Comparison of ENCODE assay signal across 10 cellular contexts in genomic region chr1:77975907-77976306, GRCh38. TPM values are rescaled to one million over a fixed set of nuclear protein-coding genes. Genes with fewer than 3 reads are reported as not detected.
DNase-seq lines count a peak whose midpoint lies in the region; ATAC-seq and TF ChIP-seq lines count a peak whose summit lies in the region.
"Had no signal": no experiment of that assay in that cellular context is flagged by ENCODE, and none has a peak within 500 bp of the region (broad histone marks: within the 10 kb centered on the region; RNA-seq: fewer than 3 reads in every experiment).

No MANE protein-coding gene starts in this region.

- 17 to 31% (median 25%) methylated on average over 2 of the region's 2 CpGs for WGBS in spleen, 5 donors
- no CpG with 5 or more reads among the region's 2 CpGs for WGBS in neuronal stem cell (ENCODE audit: extremely low coverage in 2 of 2, insufficient read length in 2 of 2, insufficient replicate concordance in 1 of 2), 2 donors

- peak overlapping the region; percentile 84 for H3K27ac Mint-ChIP-seq in activated CD8-positive, alpha-beta memory T cell treated with anti-CD3 and anti-CD28 coated beads, Interleukin-2, amount 10 ng/mL, durations not matched to agents 7 days and 5 days

- no peak overlapping the region for H3K4me2 ChIP-seq in neuronal stem cell (ENCODE audit: insufficient read depth, low read length, poor library complexity, severe bottlenecking)

- peak overlapping the region; percentile 0 for H3K4me3 ChIP-seq in WI38 (ENCODE audit: low read depth, low read length)
- peak overlapping the region; percentile 83 for H3K4me3 ChIP-seq in fibroblast of pulmonary artery (replicated peaks; ENCODE audit: low read depth, low read length)
- peak overlapping the region; percentile 55 to 79 (median 66) for H3K4me3 ChIP-seq in spleen
- peak overlapping the region in 1 of 2 donors; percentile 5 for H3K4me3 ChIP-seq in neuronal stem cell (ENCODE audit: low read length in 2 of 2)

- no peak overlapping the region for H3K4me3 Mint-ChIP-seq in activated CD8-positive, alpha-beta memory T cell treated with anti-CD3 and anti-CD28 coated beads, Interleukin-2, amount 10 ng/mL, durations not matched to agents 7 days and 5 days

- H4K91ac ChIP-seq in neuronal stem cell (ENCODE audit: low read depth, low read length, poor library complexity): no peak overlapping the region

- peaks cover 0 to 52% (median 7%) of the 10 kb centered on the region in 6 donors for H3K36me3 ChIP-seq in spleen
- peaks cover 0 to 72% of the 10 kb centered on the region in 2 donors for H3K36me3 ChIP-seq in neuronal stem cell (replicated peaks in 1 of 2; ENCODE audit: control insufficient read depth in 2 of 2, insufficient read depth in 2 of 2, low read length in 2 of 2)

- H3K18ac ChIP-seq in neuronal stem cell (ENCODE audit: low read length): no peak overlapping the region

- TF ChIP-seq CTCF in WI38 (IDR thresholded peaks at IDR 0.05; ENCODE audit: low read depth, low read length) (no peak), fibroblast of pulmonary artery (IDR thresholded peaks at IDR 0.05; ENCODE audit: low read length, missing control alignments) (no peak), spleen (IDR thresholded peaks at IDR 0.05 in 8 of 11, conservative IDR thresholded peaks at IDR 0.05 in 3 of 11) (no peak)

- peaks cover 32% of the 10 kb centered on the region for H3K36me3 Mint-ChIP-seq in activated CD8-positive, alpha-beta memory T cell treated with anti-CD3 and anti-CD28 coated beads, Interleukin-2, amount 10 ng/mL, durations not matched to agents 7 days and 5 days

- peaks cover 52% of the 10 kb centered on the region for H3K4me1 Mint-ChIP-seq in activated CD8-positive, alpha-beta memory T cell treated with anti-CD3 and anti-CD28 coated beads, Interleukin-2, amount 10 ng/mL, durations not matched to agents 7 days and 5 days

- DNase-seq in activated CD8-positive, alpha-beta memory T cell treated with anti-CD3 and anti-CD28 coated beads, Interleukin-2, amount 10 ng/mL, durations not matched to agents 7 days and 5 days: no peak
- no peak for DNase-seq in activated CD8-positive, alpha-beta memory T cell treated with anti-CD3 and anti-CD28 coated beads, Interleukin-2, amount 50 U/mL, for 48 hours
- DNase-seq in fibroblast of pulmonary artery (ENCODE audit: low read depth) (no peak), spleen (no peak), NCI-H2107 treated with DMSO at 0.1 percent for 48 hours (lab: John Stamatoyannopoulos, UW; ENCODE audit: unreplicated experiment) (no peak), neuronal stem cell (ENCODE audit: low spot score) (no peak)
- DNase-seq: C1 segment of cervical spinal cord, MV-4-11 had no signal

- no peak overlapping the region for H2BK120ac ChIP-seq in neuronal stem cell (ENCODE audit: low read depth, low read length)

- H3K79me1 ChIP-seq in neuronal stem cell (ENCODE audit: low read depth, low read length): no peaks in the 10 kb centered on the region

- H3K4me1 ChIP-seq in spleen (peaks cover 48 to 86% (median 79%) of the 10 kb centered on the region in 6 donors), neuronal stem cell (ENCODE audit: control insufficient read depth in 2 of 2, insufficient read depth in 1 of 2, low read depth in 1 of 2, low read length in 2 of 2) (peaks cover 0 to 3% of the 10 kb centered on the region in 2 donors)

- no peaks in the 10 kb centered on the region for H3K27me3 Mint-ChIP-seq in activated CD8-positive, alpha-beta memory T cell treated with anti-CD3 and anti-CD28 coated beads, Interleukin-2, amount 10 ng/mL, durations not matched to agents 7 days and 5 days

- H3K4ac ChIP-seq in neuronal stem cell (ENCODE audit: low read length): no peak overlapping the region

- no peak overlapping the region for H2BK12ac ChIP-seq in neuronal stem cell (ENCODE audit: low read length)

- no peak overlapping the region for H4K8ac ChIP-seq in neuronal stem cell (ENCODE audit: low read depth, low read length)

- ATAC-seq in activated CD8-positive, alpha-beta memory T cell treated with anti-CD3 and anti-CD28 coated beads, Interleukin-2, amount 10 ng/mL, durations not matched to agents 7 days and 5 days: no peak
- no peak for ATAC-seq in GM18498 (IDR thresholded peaks at IDR 0.05; ENCODE audit: unreplicated experiment)

- H2BK5ac ChIP-seq in neuronal stem cell (ENCODE audit: low read length): no peak overlapping the region

- no peaks in the 10 kb centered on the region for H3K9me3 Mint-ChIP-seq in activated CD8-positive, alpha-beta memory T cell treated with anti-CD3 and anti-CD28 coated beads, Interleukin-2, amount 10 ng/mL, durations not matched to agents 7 days and 5 days (ENCODE audit: low read depth)

- no peak overlapping the region for H3K23ac ChIP-seq in neuronal stem cell (ENCODE audit: low read depth, low read length, poor library complexity)

- H3K9me3 ChIP-seq in spleen (no peaks in the 10 kb centered on the region), neuronal stem cell (replicated peaks in 1 of 2; ENCODE audit: control insufficient read depth in 2 of 2, insufficient read depth in 1 of 2, low read depth in 1 of 2, low read length in 2 of 2) (peaks cover 0 to 42% of the 10 kb centered on the region in 2 donors)

- H2BK15ac ChIP-seq in neuronal stem cell (ENCODE audit: low read length): no peak overlapping the region

- H3K27ac ChIP-seq in spleen (peak overlapping the region in 6 of 8 donors; percentile 96 to 99 (median 99)), neuronal stem cell (replicated peaks; ENCODE audit: low read length) (no peak overlapping the region)

- no peaks in the 10 kb centered on the region for H3K27me3 ChIP-seq in spleen (replicated peaks in 1 of 7)
- no peaks in the 10 kb centered on the region for H3K27me3 ChIP-seq in neuronal stem cell (ENCODE audit: control insufficient read depth in 3 of 3, insufficient read depth in 3 of 3, low read depth in 1 of 3, low read length in 3 of 3)

- H3K9ac ChIP-seq in neuronal stem cell (ENCODE audit: low read depth, low read length, poor library complexity): no peak overlapping the region

- CTCF ChIA-PET in activated CD8-positive, alpha-beta memory T cell treated with anti-CD3 and anti-CD28 coated beads, Interleukin-2, amount 10 ng/mL, durations not matched to agents 7 days and 5 days (lab: Charles Lee): interaction anchor here (1.2 to 1.5 kb wide), 2 partner anchors 9 to 29 kb away, joined by 3 to 7 read pairs; partner anchors contain the start of gene DNAJB4

- no peak overlapping the region for H2AK5ac ChIP-seq in neuronal stem cell (ENCODE audit: low read depth, low read length)

- no peak for TF ChIP-seq POLR2A in spleen (IDR thresholded peaks at IDR 0.05)

- H3K14ac ChIP-seq in neuronal stem cell (ENCODE audit: low read length): no peak overlapping the region

- H2AFZ ChIP-seq in neuronal stem cell (ENCODE audit: low read length): no peak overlapping the region

- intact Hi-C loops in spleen (cut with DNase I; ENCODE audit: low total_unique reads): no loop called here

RNA-seq across cellular contexts. Expression of gene FUBP1, which starts 3.0 kb away (rescaled TPM):
- total RNA-seq in activated CD8-positive, alpha-beta memory T cell treated with anti-CD3 and anti-CD28 coated beads, Interleukin-2, amount 10 ng/mL, durations not matched to agents 7 days and 5 days: 100 to 1,000 TPM; 220 to 222 TPM
- 100 to 1,000 TPM; 151 to 196 (median 176) TPM for total RNA-seq in spleen
- polyA plus RNA-seq in spleen: 10 to 100 TPM; 52.5 to 63.5 (median 60.3) TPM
- 322 TPM for polyA plus RNA-seq in neuronal stem cell (2013, experiment 1 of 2)
- polyA plus RNA-seq in neuronal stem cell (2013, experiment 2 of 2): 298 TPM

RNA-seq across cellular contexts. Expression of gene DNAJB4, which starts 28.8 kb away (rescaled TPM):
- total RNA-seq in activated CD8-positive, alpha-beta memory T cell treated with anti-CD3 and anti-CD28 coated beads, Interleukin-2, amount 10 ng/mL, durations not matched to agents 7 days and 5 days: 10 to 100 TPM; 11.5 to 23.0 TPM
- 10 to 100 TPM; 39.9 to 66.2 (median 57.9) TPM for total RNA-seq in spleen
- polyA plus RNA-seq in spleen: 10 to 100 TPM; 10.5 to 29.5 (median 11.4) TPM
- polyA plus RNA-seq in neuronal stem cell (2013, experiment 1 of 2): 40.1 TPM
- 40.2 TPM for polyA plus RNA-seq in neuronal stem cell (2013, experiment 2 of 2)
